In genomic region chr11:65853249-65853979, GRCh38 we compare ENCODE assay signal across 15 cellular contexts. TPM values are rescaled to one million over a fixed set of nuclear protein-coding genes. Genes with fewer than 3 reads are reported as not detected.
A peak's percentile ranks its signal among the peaks of the same experiment; 100 is the strongest.
DNase-seq lines count a peak whose midpoint lies in the region; ATAC-seq and TF ChIP-seq lines count a peak whose summit lies in the region.
"Had no signal": no experiment of that assay in that cellular context is flagged by ENCODE, and none has a peak within 500 bp of the region (broad histone marks: within the 10 kb centered on the region; RNA-seq: fewer than 3 reads in every experiment).

No MANE protein-coding gene starts in this region.

- peak overlapping the region; percentile 75 for H3K27ac Mint-ChIP-seq in stimulated activated naive CD8-positive, alpha-beta T cell treated with anti-CD3 and anti-CD28 coated beads, Interleukin-15, Interleukin-2, amounts not matched to agents 100 ng/mL and 50 ng/mL, for 24 hours

- no peak overlapping the region for H3K9ac ChIP-seq in fibroblast of lung (ENCODE audit: insufficient read depth, low read length)

- DNase-seq in cardiac septum (ENCODE audit: low spot score): peak; percentile 51
- no peak for DNase-seq in Right ventricle myocardium superior
- DNase-seq in Peyer's patch: peak in 1 of 3 donors; percentile 54
- no peak for DNase-seq in fibroblast of lung (ENCODE audit: low read depth in 2 of 2)
- DNase-seq in omental fat pad (ENCODE audit: low spot score): no peak
- no peak for DNase-seq in PC-9
- DNase-seq: amygdala, COR-L47, IMR-90, NCI-H446, thyroid gland had no signal

- peaks cover 0 to 53% (median 0%) of the 10 kb centered on the region in 3 donors for H3K36me3 ChIP-seq in Peyer's patch
- H3K36me3 ChIP-seq in fibroblast of lung (ENCODE audit: control insufficient read depth, insufficient read depth, low read length): peaks cover 52% of the 10 kb centered on the region
- peaks cover 30% of the 10 kb centered on the region for H3K36me3 ChIP-seq in PC-9 (ENCODE audit: low read depth)

- no peak for TF ChIP-seq POLR2A in Peyer's patch (IDR thresholded peaks at IDR 0.05)

- peak overlapping the region; percentile 10 for H3K4me3 Mint-ChIP-seq in stimulated activated naive CD8-positive, alpha-beta T cell treated with anti-CD3 and anti-CD28 coated beads, Interleukin-15, Interleukin-2, amounts not matched to agents 100 ng/mL and 50 ng/mL, for 24 hours

- H3F3A ChIP-seq in PC-9 (ENCODE audit: insufficient read depth, low read depth): peaks cover 65% of the 10 kb centered on the region

- peaks cover 36% of the 10 kb centered on the region for H3K4me1 Mint-ChIP-seq in stimulated activated naive CD8-positive, alpha-beta T cell treated with anti-CD3 and anti-CD28 coated beads, Interleukin-15, Interleukin-2, amounts not matched to agents 100 ng/mL and 50 ng/mL, for 24 hours (ENCODE audit: low read depth)

- H3K4me2 ChIP-seq in fibroblast of lung (ENCODE audit: extremely low read depth, insufficient read depth, low read length) (no peak overlapping the region), PC-9 (no peak overlapping the region)

- H3K9me3 Mint-ChIP-seq in stimulated activated naive CD8-positive, alpha-beta T cell treated with anti-CD3 and anti-CD28 coated beads, Interleukin-15, Interleukin-2, amounts not matched to agents 100 ng/mL and 50 ng/mL, for 24 hours: no peaks in the 10 kb centered on the region
- H3K9me3 Mint-ChIP-seq: memory B cell had no signal

- H2AFZ ChIP-seq in fibroblast of lung (ENCODE audit: low read length): no peak overlapping the region
- H2AFZ ChIP-seq in PC-9: no peak overlapping the region

- H3K9me2 ChIP-seq in PC-9 (ENCODE audit: insufficient read depth): no peaks in the 10 kb centered on the region

- ATAC-seq in Right ventricle myocardium superior (ENCODE audit: poor library complexity) (no peak), omental fat pad (ENCODE audit: low FRiP score) (no peak), HG02678 (IDR thresholded peaks at IDR 0.05; ENCODE audit: unreplicated experiment) (no peak)

- peaks cover 8% of the 10 kb centered on the region for H4K20me1 ChIP-seq in fibroblast of lung (ENCODE audit: control insufficient read depth, extremely low read depth, insufficient read depth, low read length)
- H4K20me1 ChIP-seq in PC-9 (ENCODE audit: insufficient read depth): peaks cover 46% of the 10 kb centered on the region

- H3K36me3 Mint-ChIP-seq in stimulated activated naive CD8-positive, alpha-beta T cell treated with anti-CD3 and anti-CD28 coated beads, Interleukin-15, Interleukin-2, amounts not matched to agents 100 ng/mL and 50 ng/mL, for 24 hours (ENCODE audit: low read depth): peaks cover 56% of the 10 kb centered on the region

- no peaks in the 10 kb centered on the region for H3K27me3 Mint-ChIP-seq in stimulated activated naive CD8-positive, alpha-beta T cell treated with anti-CD3 and anti-CD28 coated beads, Interleukin-15, Interleukin-2, amounts not matched to agents 100 ng/mL and 50 ng/mL, for 24 hours
- H3K27me3 Mint-ChIP-seq: memory B cell had no signal

- H3K27me3 ChIP-seq in Peyer's patch: no peaks in the 10 kb centered on the region
- no peaks in the 10 kb centered on the region for H3K27me3 ChIP-seq in fibroblast of lung (ENCODE audit: control insufficient read depth, insufficient read depth, low read length)
- H3K27me3 ChIP-seq in PC-9 (ENCODE audit: insufficient read depth, low read depth): no peaks in the 10 kb centered on the region
- H3K27me3 ChIP-seq: thyroid gland had no signal

- H3K4me1 ChIP-seq in Peyer's patch (peaks cover 11 to 45% (median 15%) of the 10 kb centered on the region in 4 donors), fibroblast of lung (ENCODE audit: control insufficient read depth, extremely low read depth, insufficient read depth, low read length) (peaks cover 16% of the 10 kb centered on the region), PC-9 (replicated peaks; ENCODE audit: insufficient read depth) (peaks cover 8% of the 10 kb centered on the region)

- H3K27ac ChIP-seq in Peyer's patch (peak overlapping the region in 3 of 4 donors; percentile 75 to 97 (median 80)), fibroblast of lung (ENCODE audit: insufficient read depth, low read length) (peak overlapping the region; percentile 32), PC-9 (no peak overlapping the region)
- H3K27ac ChIP-seq: thyroid gland had no signal

- intact Hi-C loops in cardiac septum (cut with DNase I) (no loop called here), Right ventricle myocardium superior (cut with DNase I) (no loop called here), PC-9 (cut with micrococcal nuclease; ENCODE audit: unreplicated experiment) (no loop called here)

- no TSS peak for BruUV-seq in PC-9 (replicated peaks; lab: Mats Ljungman, UMichigan)

- peaks cover 49% of the 10 kb centered on the region for H3K79me2 ChIP-seq in fibroblast of lung (ENCODE audit: control insufficient read depth, insufficient read depth, low read length)
- H3K79me2 ChIP-seq in PC-9 (ENCODE audit: low read depth): peaks cover 46% of the 10 kb centered on the region

- CTCF ChIA-PET in PC-9 (lab: Charles Lee): interaction anchor here (0.6 kb wide), 1 partner anchor 138 kb away, joined by 4 read pairs; no protein-coding TSS in a partner anchor

- POLR2A ChIA-PET in PC-9 (lab: Charles Lee; ENCODE audit: unreplicated experiment): no interaction called here

- H3K4me3 ChIP-seq in Peyer's patch (peak overlapping the region in 2 of 4 donors; percentile 18 to 22), fibroblast of lung (replicated peaks in 1 of 4; ENCODE audit: control extremely low read depth in 1 of 4, insufficient read depth in 1 of 4, low read depth in 3 of 4, low read length in 4 of 4) (no peak overlapping the region), PC-9 (no peak overlapping the region)
- H3K4me3 ChIP-seq: thyroid gland had no signal

- TF ChIP-seq CTCF in Peyer's patch (IDR thresholded peaks at IDR 0.05) (peak in 1 of 6 experiments; percentile 3), fibroblast of lung (conservative IDR thresholded peaks at IDR 0.05 in 1 of 2, IDR thresholded peaks at IDR 0.05 in 1 of 2; ENCODE audit: low read depth in 1 of 2, low read length in 2 of 2) (peak in 1 of 2 donors; percentile 12), omental fat pad (IDR thresholded peaks at IDR 0.05) (no peak), PC-9 (conservative IDR thresholded peaks at IDR 0.05) (no peak)

- H3K9me3 ChIP-seq in Peyer's patch (no peaks in the 10 kb centered on the region), fibroblast of lung (ENCODE audit: control insufficient read depth, insufficient read depth, low read depth, low read length) (no peaks in the 10 kb centered on the region), PC-9 (ENCODE audit: insufficient read depth, low read depth) (no peaks in the 10 kb centered on the region)
- H3K9me3 ChIP-seq: thyroid gland had no signal

RNA-seq across cellular contexts. Expression of gene CFL1, which starts 4.6 kb away (rescaled TPM):
- total RNA-seq in cardiac septum: 434 TPM
- 288 TPM for total RNA-seq in Right ventricle myocardium superior
- total RNA-seq in Peyer's patch: 1,000 to 10,000 TPM in 3 of 4 donors, 100 to 1,000 TPM in 1; 961 to 2,313 (median 1,456) TPM
- total RNA-seq in fibroblast of lung: 486 and 680 TPM in 2 replicates
- 1,603 and 2,451 TPM in 2 replicates for polyA plus RNA-seq in fibroblast of lung
- polyA plus RNA-seq in fibroblast of lung (2012): 1,587 and 2,309 TPM in 2 replicates
- 2,086 and 2,396 TPM in 2 replicates for polyA minus RNA-seq in fibroblast of lung (ENCODE audit: low replicate concordance)
- total RNA-seq in omental fat pad: 100 to 1,000 TPM; 485 to 798 (median 586) TPM
- 1,598 and 1,798 TPM in 2 replicates for total RNA-seq in PC-9 (2021)

RNA-seq across cellular contexts. Expression of gene MUS81, which starts 6.8 kb away (rescaled TPM):
- total RNA-seq in cardiac septum: 37.6 TPM
- total RNA-seq in Right ventricle myocardium superior: 30.7 TPM
- total RNA-seq in Peyer's patch: 100 to 1,000 TPM in 1 of 4 donors, 10 to 100 TPM in 3; 68.3 to 101 (median 78.9) TPM
- total RNA-seq in fibroblast of lung: 38.8 and 56.8 TPM in 2 replicates
- polyA plus RNA-seq in fibroblast of lung: 18.7 and 23.6 TPM in 2 replicates
- 38.4 and 38.7 TPM in 2 replicates for polyA plus RNA-seq in fibroblast of lung (2012)
- 35.5 and 62.4 TPM in 2 replicates for polyA minus RNA-seq in fibroblast of lung (ENCODE audit: low replicate concordance)
- total RNA-seq in omental fat pad: 10 to 100 TPM; 25.9 to 60.8 (median 28.8) TPM
- 62.7 and 64.2 TPM in 2 replicates for total RNA-seq in PC-9 (2021)

RNA-seq across cellular contexts. Expression of gene EFEMP2, which starts 19.2 kb away (rescaled TPM):
- total RNA-seq in cardiac septum (118 TPM), Right ventricle myocardium superior (80.0 TPM), Peyer's patch (10 to 100 TPM in 3 of 4 donors, 1 to 10 TPM in 1; 4.4 to 75.1 (median 12.1) TPM), fibroblast of lung (48.0 and 74.0 TPM in 2 replicates), omental fat pad (10 to 100 TPM; 39.4 to 81.8 (median 66.1) TPM), PC-9 (2021) (18.1 and 32.3 TPM in 2 replicates)
- 156 and 161 TPM in 2 replicates for polyA plus RNA-seq in fibroblast of lung
- polyA plus RNA-seq in fibroblast of lung (2012): 183 and 220 TPM in 2 replicates
- 196 and 270 TPM in 2 replicates for polyA minus RNA-seq in fibroblast of lung (ENCODE audit: low replicate concordance)

RNA-seq across cellular contexts. Expression of gene SNX32, which starts 19.7 kb away (rescaled TPM):
- total RNA-seq in cardiac septum (0.54 TPM), Right ventricle myocardium superior (not detected), Peyer's patch (1 to 10 TPM in 3 of 4 donors, not detected in 1; 1.7 to 6.7 (median 6.4) TPM), fibroblast of lung (2.3 and 3.1 TPM in 2 replicates), omental fat pad (1 to 10 TPM in 2 of 4 donors, under 1 TPM in 2; 0.79 to 1.6 (median 1.1) TPM), PC-9 (2021) (not detected in 2 replicates)
- 0.33 and 0.66 TPM in 2 replicates for polyA plus RNA-seq in fibroblast of lung
- 0.36 and 1.2 TPM in 2 replicates for polyA plus RNA-seq in fibroblast of lung (2012)
- 1.5 TPM in 1 of 2 replicates, not detected in the other for polyA minus RNA-seq in fibroblast of lung (ENCODE audit: low replicate concordance)

RNA-seq across cellular contexts. Expression of gene CTSW, which starts 26.2 kb away (rescaled TPM):
- total RNA-seq in cardiac septum: 0.83 TPM
- total RNA-seq in Right ventricle myocardium superior: 0.73 TPM
- 1 to 10 TPM in 2 of 4 donors, not detected in 2; 1.3 to 1.9 TPM for total RNA-seq in Peyer's patch
- total RNA-seq in fibroblast of lung: not detected in 2 replicates
- 0.10 TPM in 1 of 2 replicates, not detected in the other for polyA plus RNA-seq in fibroblast of lung
- polyA plus RNA-seq in fibroblast of lung (2012): 0.09 TPM in 1 of 2 replicates, not detected in the other
- polyA minus RNA-seq in fibroblast of lung (ENCODE audit: low replicate concordance): 0.30 TPM in 1 of 2 replicates, not detected in the other
- total RNA-seq in omental fat pad: 1 to 10 TPM; 1.6 to 3.9 (median 2.8) TPM
- not detected in 2 replicates for total RNA-seq in PC-9 (2021)
- total RNA-seq: frontal cortex had no signal
